Comparison of ENCODE assay signal across 1 cellular context in genomic region chr22:41362615-41363014, GRCh38.
TF ChIP-seq lines count a peak whose summit lies in the region.

No MANE protein-coding gene starts in this region.

TF ChIP-seq in WTC11, 78 proteins besides CTCF, POLR2A, EP300 and RAD21 (continued from another document):
- TF ChIP-seq PRRX2 (CRISPR knock-in tag; IDR thresholded peaks at IDR 0.05): no peak
- TF ChIP-seq, protein P1, sequence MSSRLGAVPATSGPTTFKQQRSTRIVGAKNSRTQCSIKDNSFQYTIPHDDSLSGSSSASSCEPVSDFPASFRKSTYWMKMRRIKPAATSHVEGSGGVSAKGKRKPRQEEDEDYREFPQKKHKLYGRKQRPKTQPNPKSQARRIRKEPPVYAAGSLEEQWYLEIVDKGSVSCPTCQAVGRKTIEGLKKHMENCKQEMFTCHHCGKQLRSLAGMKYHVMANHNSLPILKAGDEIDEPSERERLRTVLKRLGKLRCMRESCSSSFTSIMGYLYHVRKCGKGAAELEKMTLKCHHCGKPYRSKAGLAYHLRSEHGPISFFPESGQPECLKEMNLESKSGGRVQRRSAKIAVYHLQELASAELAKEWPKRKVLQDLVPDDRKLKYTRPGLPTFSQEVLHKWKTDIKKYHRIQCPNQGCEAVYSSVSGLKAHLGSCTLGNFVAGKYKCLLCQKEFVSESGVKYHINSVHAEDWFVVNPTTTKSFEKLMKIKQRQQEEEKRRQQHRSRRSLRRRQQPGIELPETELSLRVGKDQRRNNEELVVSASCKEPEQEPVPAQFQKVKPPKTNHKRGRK (CRISPR knock-in tag; IDR thresholded peaks at IDR 0.05; ENCODE audit: borderline replicate concordance): no peak
- TF ChIP-seq E2F1 (CRISPR knock-in tag; IDR thresholded peaks at IDR 0.05): no peak
- no peak for TF ChIP-seq ZNF121 (CRISPR knock-in tag; IDR thresholded peaks at IDR 0.05)
- no peak for TF ChIP-seq MYBL2 (CRISPR knock-in tag; IDR thresholded peaks at IDR 0.05)
- TF ChIP-seq, protein P2, sequence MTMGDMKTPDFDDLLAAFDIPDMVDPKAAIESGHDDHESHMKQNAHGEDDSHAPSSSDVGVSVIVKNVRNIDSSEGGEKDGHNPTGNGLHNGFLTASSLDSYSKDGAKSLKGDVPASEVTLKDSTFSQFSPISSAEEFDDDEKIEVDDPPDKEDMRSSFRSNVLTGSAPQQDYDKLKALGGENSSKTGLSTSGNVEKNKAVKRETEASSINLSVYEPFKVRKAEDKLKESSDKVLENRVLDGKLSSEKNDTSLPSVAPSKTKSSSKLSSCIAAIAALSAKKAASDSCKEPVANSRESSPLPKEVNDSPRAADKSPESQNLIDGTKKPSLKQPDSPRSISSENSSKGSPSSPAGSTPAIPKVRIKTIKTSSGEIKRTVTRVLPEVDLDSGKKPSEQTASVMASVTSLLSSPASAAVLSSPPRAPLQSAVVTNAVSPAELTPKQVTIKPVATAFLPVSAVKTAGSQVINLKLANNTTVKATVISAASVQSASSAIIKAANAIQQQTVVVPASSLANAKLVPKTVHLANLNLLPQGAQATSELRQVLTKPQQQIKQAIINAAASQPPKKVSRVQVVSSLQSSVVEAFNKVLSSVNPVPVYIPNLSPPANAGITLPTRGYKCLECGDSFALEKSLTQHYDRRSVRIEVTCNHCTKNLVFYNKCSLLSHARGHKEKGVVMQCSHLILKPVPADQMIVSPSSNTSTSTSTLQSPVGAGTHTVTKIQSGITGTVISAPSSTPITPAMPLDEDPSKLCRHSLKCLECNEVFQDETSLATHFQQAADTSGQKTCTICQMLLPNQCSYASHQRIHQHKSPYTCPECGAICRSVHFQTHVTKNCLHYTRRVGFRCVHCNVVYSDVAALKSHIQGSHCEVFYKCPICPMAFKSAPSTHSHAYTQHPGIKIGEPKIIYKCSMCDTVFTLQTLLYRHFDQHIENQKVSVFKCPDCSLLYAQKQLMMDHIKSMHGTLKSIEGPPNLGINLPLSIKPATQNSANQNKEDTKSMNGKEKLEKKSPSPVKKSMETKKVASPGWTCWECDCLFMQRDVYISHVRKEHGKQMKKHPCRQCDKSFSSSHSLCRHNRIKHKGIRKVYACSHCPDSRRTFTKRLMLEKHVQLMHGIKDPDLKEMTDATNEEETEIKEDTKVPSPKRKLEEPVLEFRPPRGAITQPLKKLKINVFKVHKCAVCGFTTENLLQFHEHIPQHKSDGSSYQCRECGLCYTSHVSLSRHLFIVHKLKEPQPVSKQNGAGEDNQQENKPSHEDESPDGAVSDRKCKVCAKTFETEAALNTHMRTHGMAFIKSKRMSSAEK (CRISPR knock-in tag; IDR thresholded peaks at IDR 0.05; ENCODE audit: borderline replicate concordance): no peak
- TF ChIP-seq ZNF423 (CRISPR knock-in tag; IDR thresholded peaks at IDR 0.05): no peak
- TF ChIP-seq FOXK1 (CRISPR knock-in tag; IDR thresholded peaks at IDR 0.05): no peak
- TF ChIP-seq, protein P3, sequence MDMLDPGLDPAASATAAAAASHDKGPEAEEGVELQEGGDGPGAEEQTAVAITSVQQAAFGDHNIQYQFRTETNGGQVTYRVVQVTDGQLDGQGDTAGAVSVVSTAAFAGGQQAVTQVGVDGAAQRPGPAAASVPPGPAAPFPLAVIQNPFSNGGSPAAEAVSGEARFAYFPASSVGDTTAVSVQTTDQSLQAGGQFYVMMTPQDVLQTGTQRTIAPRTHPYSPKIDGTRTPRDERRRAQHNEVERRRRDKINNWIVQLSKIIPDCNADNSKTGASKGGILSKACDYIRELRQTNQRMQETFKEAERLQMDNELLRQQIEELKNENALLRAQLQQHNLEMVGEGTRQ (CRISPR knock-in tag; IDR thresholded peaks at IDR 0.05): no peak
